ENCODE assay signal across 2 cellular contexts in genomic region chr7:156854654-156855053, GRCh38.
TF ChIP-seq lines count a peak whose summit lies in the region.

No MANE protein-coding gene starts in this region.

TF ChIP-seq in K562, 482 proteins besides CTCF, POLR2A, EP300 and RAD21:
- TF ChIP-seq ZNF3 (CRISPR knock-in tag; IDR thresholded peaks at IDR 0.05) (no peak), MNT (conservative IDR thresholded peaks at IDR 0.05) (no peak), ZNF165 (CRISPR knock-in tag; IDR thresholded peaks at IDR 0.05; ENCODE audit: borderline replicate concordance) (no peak), E2F4 (CRISPR knock-in tag; IDR thresholded peaks at IDR 0.05; ENCODE audit: low read depth) (no peak), PYGO2 (tag; IDR thresholded peaks at IDR 0.05) (no peak), CCAR2 (IDR thresholded peaks at IDR 0.05; ENCODE audit: low read depth, low read length) (no peak), ARHGAP35 (IDR thresholded peaks at IDR 0.05; ENCODE audit: partially characterized antibody) (no peak), ELF1 (tag; IDR thresholded peaks at IDR 0.05) (no peak), NFIX (CRISPR knock-in tag; IDR thresholded peaks at IDR 0.05; ENCODE audit: low read depth) (no peak), RBFOX2 (IDR thresholded peaks at IDR 0.05; ENCODE audit: low read depth, low read length) (no peak), POLR2B (IDR thresholded peaks at IDR 0.05; ENCODE audit: low read depth, partially characterized antibody) (no peak), E4F1 (CRISPR knock-in tag; IDR thresholded peaks at IDR 0.05; ENCODE audit: borderline replicate concordance) (no peak), ZNF41 (CRISPR knock-in tag; conservative IDR thresholded peaks at IDR 0.05) (no peak), ZFX (CRISPR knock-in tag; IDR thresholded peaks at IDR 0.05) (no peak), FOXO4 (CRISPR knock-in tag; IDR thresholded peaks at IDR 0.05) (no peak), NELFE (IDR thresholded peaks at IDR 0.05; ENCODE audit: insufficient read depth, insufficient read length) (no peak), NR1H2 (CRISPR knock-in tag; IDR thresholded peaks at IDR 0.05) (no peak)

TF ChIP-seq in GM23338, 12 proteins besides CTCF, POLR2A, EP300 and RAD21:
- TF ChIP-seq EZH2 (IDR thresholded peaks at IDR 0.05; ENCODE audit: low read depth, unreplicated experiment) (no peak), POLR2AphosphoS5 (IDR thresholded peaks at IDR 0.05; ENCODE audit: low read depth) (no peak), CREB1 (CRISPR knock-in tag; IDR thresholded peaks at IDR 0.05; ENCODE audit: low read depth) (no peak), ZNF331 (CRISPR knock-in tag; IDR thresholded peaks at IDR 0.05; ENCODE audit: low read depth) (no peak), ZNF114 (CRISPR knock-in tag; IDR thresholded peaks at IDR 0.05) (no peak), JUNB (IDR thresholded peaks at IDR 0.05; ENCODE audit: unreplicated experiment) (no peak), ETS1 (IDR thresholded peaks at IDR 0.05) (no peak)
